11 cellular contexts compared by ENCODE assay signal in genomic region chr9:130665431-130666392, GRCh38. TPM values are rescaled to one million over a fixed set of nuclear protein-coding genes. Genes with fewer than 3 reads are reported as not detected.
DNase-seq lines count a peak whose midpoint lies in the region; ATAC-seq lines count a peak whose summit lies in the region.
"Had no signal": no experiment of that assay in that cellular context is flagged by ENCODE, and none has a peak within 500 bp of the region (broad histone marks: within the 10 kb centered on the region; RNA-seq: fewer than 3 reads in every experiment).

No MANE protein-coding gene starts in this region.

- H3K4me1 Mint-ChIP-seq in activated T-cell treated with anti-CD3 and anti-CD28 coated beads, Interleukin-2, amount 50 U/mL, for 72 hours (ENCODE audit: low read depth) = peaks cover 22% of the 10 kb centered on the region

- H3K36me3 Mint-ChIP-seq in activated T-cell treated with anti-CD3 and anti-CD28 coated beads, Interleukin-2, amount 50 U/mL, for 72 hours (ENCODE audit: insufficient read depth in 2 of 2) = peaks cover 0 to 3% of the 10 kb centered on the region in 2 donors

- peaks cover 8% of the 10 kb centered on the region for H3K4me1 ChIP-seq in right cardiac atrium (ENCODE audit: control insufficient read depth, insufficient read depth, low read length)
- H3K4me1 ChIP-seq in urinary bladder (ENCODE audit: insufficient read depth) = no peaks in the 10 kb centered on the region

- intact Hi-C loops in right cardiac atrium (cut with DNase I) = no loop called here
- intact Hi-C loops in left ventricle myocardium superior (cut with micrococcal nuclease) = no loop called here

- DNase-seq in right cardiac atrium = no peak
- no peak for DNase-seq in left ventricle myocardium superior
- DNase-seq in activated T-cell treated with anti-CD3 and anti-CD28 coated beads, Interleukin-2, amount 50 U/mL, for 72 hours = no peak
- DNase-seq in iPS-NIHi7 (ENCODE audit: extremely low spot score) = peak; percentile 51
- no peak for DNase-seq in MV-4-11 (lab: John Stamatoyannopoulos, UW)
- DNase-seq: Calu3, left colon, NCI-H526 treated with DMSO at 0.1 percent for 48 hours had no signal

- peaks cover 60% of the 10 kb centered on the region for H3K27me3 Mint-ChIP-seq in activated T-cell treated with anti-CD3 and anti-CD28 coated beads, Interleukin-2, amount 50 U/mL, for 72 hours (ENCODE audit: low read depth)

- H3K27me3 ChIP-seq in right cardiac atrium (ENCODE audit: control insufficient read depth, insufficient read depth) = no peaks in the 10 kb centered on the region

- H3K36me3 ChIP-seq in urinary bladder (ENCODE audit: insufficient read depth) = no peaks in the 10 kb centered on the region

- H3K27ac ChIP-seq in right cardiac atrium (ENCODE audit: low read length) (no peak overlapping the region), urinary bladder (ENCODE audit: low read depth) (no peak overlapping the region)

- peak overlapping the region; percentile 13 to 71 for H3K4me3 Mint-ChIP-seq in activated T-cell treated with anti-CD3 and anti-CD28 coated beads, Interleukin-2, amount 50 U/mL, for 72 hours

- ATAC-seq in right cardiac atrium = no peak
- ATAC-seq in left ventricle myocardium superior = no peak
- no peak for ATAC-seq in activated T-cell treated with anti-CD3 and anti-CD28 coated beads, Interleukin-2, amount 50 U/mL, for 72 hours (replicated peaks in 1 of 2)
- ATAC-seq in HG03108 (IDR thresholded peaks at IDR 0.05; ENCODE audit: unreplicated experiment) = no peak
- no peak for ATAC-seq in HG02759 (IDR thresholded peaks at IDR 0.05; ENCODE audit: unreplicated experiment)
- ATAC-seq: left colon had no signal

- 5% methylated on average over 61 of the region's 61 CpGs for WGBS in right cardiac atrium
- 4% methylated on average over 61 of the region's 61 CpGs for WGBS in urinary bladder

- H3K4me3 ChIP-seq in right cardiac atrium (ENCODE audit: low read length) (peak overlapping the region; percentile 12), urinary bladder (ENCODE audit: low read depth, low read length) (peak overlapping the region; percentile 5)

- peak overlapping the region; percentile 43 for H3K27ac Mint-ChIP-seq in activated T-cell treated with anti-CD3 and anti-CD28 coated beads, Interleukin-2, amount 50 U/mL, for 72 hours

- H3K9me3 Mint-ChIP-seq in activated T-cell treated with anti-CD3 and anti-CD28 coated beads, Interleukin-2, amount 50 U/mL, for 72 hours = no peaks in the 10 kb centered on the region

- H3K9me3 ChIP-seq in right cardiac atrium (ENCODE audit: control insufficient read depth, low read length) = no peaks in the 10 kb centered on the region

RNA-seq across cellular contexts. Expression of gene PRDM12, which starts 1.3 kb away (rescaled TPM):
- total RNA-seq in right cardiac atrium (not detected), left ventricle myocardium superior (not detected), urinary bladder (not detected)
- polyA plus RNA-seq in right cardiac atrium (0.02 TPM), urinary bladder (not detected)
- not detected for total RNA-seq in activated T-cell treated with anti-CD3 and anti-CD28 coated beads, Interleukin-2, amount 50 U/mL, for 72 hours
- total RNA-seq: Calu3, left colon had no signal

RNA-seq across cellular contexts. Expression of gene EXOSC2, which starts 27.9 kb away (rescaled TPM):
- total RNA-seq in right cardiac atrium = 10 to 100 TPM; 14.2 to 17.9 (median 15.5) TPM
- 11.0 TPM for polyA plus RNA-seq in right cardiac atrium
- 12.5 TPM for total RNA-seq in left ventricle myocardium superior
- 10 to 100 TPM; 43.7 to 55.0 TPM for total RNA-seq in activated T-cell treated with anti-CD3 and anti-CD28 coated beads, Interleukin-2, amount 50 U/mL, for 72 hours
- total RNA-seq in urinary bladder = 24.6 TPM
- polyA plus RNA-seq in urinary bladder = 18.4 TPM
